20 cellular contexts compared by ENCODE assay signal in the genomic region with DNA sequence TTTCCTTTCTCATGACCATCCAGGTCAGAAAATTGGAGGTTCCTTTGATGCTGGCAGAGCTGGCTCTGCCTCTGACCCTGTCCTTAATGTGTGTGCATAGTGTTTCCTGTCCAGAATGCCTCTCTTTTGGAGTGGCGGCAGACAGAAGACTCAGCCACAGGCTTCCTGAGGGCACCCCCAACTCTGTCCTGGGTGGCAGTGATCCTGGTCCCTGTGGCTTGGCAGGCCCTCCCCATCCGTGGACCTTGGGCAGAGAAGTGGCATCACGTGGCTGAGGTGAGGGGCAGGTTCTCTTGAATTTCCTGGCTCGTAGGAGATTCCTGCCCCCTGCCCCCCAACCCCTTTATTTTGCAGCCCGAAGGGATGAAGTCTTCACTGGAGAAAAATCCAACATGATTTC.
DNase-seq lines count a peak whose midpoint lies in the region; ATAC-seq and TF ChIP-seq lines count a peak whose summit lies in the region.
"Had no signal": no experiment of that assay in that cellular context is flagged by ENCODE, and none has a peak within 500 bp of the region (broad histone marks: within the 10 kb centered on the region; RNA-seq: fewer than 3 reads in every experiment).

No MANE protein-coding gene starts in this region.

- no peak for TF ChIP-seq EP300 in esophagus muscularis mucosa (IDR thresholded peaks at IDR 0.05)

- H3K27ac ChIP-seq in brain microvascular endothelial cell (peak overlapping the region; percentile 47), esophagus muscularis mucosa (replicated peaks in 1 of 4) (peak overlapping the region; percentile 65 to 78 (median 69)), stomach smooth muscle (ENCODE audit: low read length) (peak overlapping the region; percentile 31)
- H3K27ac ChIP-seq: C4-2B, VCaP had no signal

- DNase-seq in brain microvascular endothelial cell (no peak), esophagus muscularis mucosa (ENCODE audit: extremely low spot score) (no peak), HUDEP-2 (lab: John Stamatoyannopoulos, UW; ENCODE audit: unreplicated experiment in 76 of 76) (no peak), NCI-H2171 (lab: John Stamatoyannopoulos, UW) (no peak)
- DNase-seq in NK-92 treated with Interleukin-12 subunit alpha and Interleukin-12 subunit beta, amount 100 ng/mL, for 24 hours (lab: John Stamatoyannopoulos, UW): no peak
- DNase-seq: activated CD4-positive, alpha-beta T cell treated with anti-CD3 and anti-CD28 coated beads, Interleukin-2, amount 10 ng/mL, durations not matched to agents 7 days and 5 days; activated CD8-positive, alpha-beta memory T cell treated with anti-CD3 and anti-CD28 coated beads, Interleukin-2, amount 10 ng/mL, durations not matched to agents 7 days and 5 days; activated naive CD4-positive, alpha-beta T cell treated with anti-CD3 and anti-CD28 coated beads, Interleukin-2, amount 50 U/mL, for 16 hours; anterior cingulate cortex; erythroblast; NCI-H1105 treated with DMSO at 0.1 percent for 48 hours; NCI-H2081; SK-N-SH had no signal

- ATAC-seq in GM19328 (IDR thresholded peaks at IDR 0.05; ENCODE audit: unreplicated experiment): no peak
- ATAC-seq: activated CD8-positive, alpha-beta memory T cell treated with anti-CD3 and anti-CD28 coated beads, Interleukin-2, amount 10 ng/mL, durations not matched to agents 7 days and 5 days had no signal

- peak overlapping the region in 2 of 3 experiments; percentile 93 to 94 for H3K27ac Mint-ChIP-seq in nephron
- H3K27ac Mint-ChIP-seq: activated CD4-positive, alpha-beta T cell treated with anti-CD3 and anti-CD28 coated beads, Interleukin-2, amount 10 ng/mL, durations not matched to agents 7 days and 5 days; activated CD8-positive, alpha-beta memory T cell treated with anti-CD3 and anti-CD28 coated beads, Interleukin-2, amount 10 ng/mL, durations not matched to agents 7 days and 5 days; T-helper 2 cell treated with Interferon-gamma antibody and Interleukin-4, amounts not matched to agents 5 μg/mL and 100 μg/mL, for 36 hours had no signal

- H3K4me3 ChIP-seq in brain microvascular endothelial cell (ENCODE audit: low read depth, low read length): no peak overlapping the region
- H3K4me3 ChIP-seq in esophagus muscularis mucosa: no peak overlapping the region
- no peak overlapping the region for H3K4me3 ChIP-seq in stomach smooth muscle (ENCODE audit: low read length in 2 of 2)

- no peaks in the 10 kb centered on the region for H3K36me3 Mint-ChIP-seq in nephron (ENCODE audit: low read depth)
- H3K36me3 Mint-ChIP-seq: activated CD8-positive, alpha-beta memory T cell treated with anti-CD3 and anti-CD28 coated beads, Interleukin-2, amount 10 ng/mL, durations not matched to agents 7 days and 5 days had no signal

- no peak overlapping the region for H3K9ac ChIP-seq in stomach smooth muscle (ENCODE audit: low read length in 2 of 2)
- H3K9ac ChIP-seq: SK-N-SH had no signal

- WGBS in esophagus muscularis mucosa: 88% methylated on average over 3 of the region's 5 CpGs

- H3K27me3 Mint-ChIP-seq in nephron (ENCODE audit: low read depth): peaks cover 10% of the 10 kb centered on the region
- H3K27me3 Mint-ChIP-seq: activated CD4-positive, alpha-beta T cell treated with anti-CD3 and anti-CD28 coated beads, Interleukin-2, amount 10 ng/mL, durations not matched to agents 7 days and 5 days; activated CD8-positive, alpha-beta memory T cell treated with anti-CD3 and anti-CD28 coated beads, Interleukin-2, amount 10 ng/mL, durations not matched to agents 7 days and 5 days; central memory CD8-positive, alpha-beta T cell had no signal

- in situ Hi-C loops in brain microvascular endothelial cell (cut with HindIII; ENCODE audit: low pct_ligation_motif_present, low sequenced_read_pairs): loop anchor here (25.0 kb wide), 1 partner anchor 197 kb away; a partner anchor contains a TSS

- H3K9me3 ChIP-seq in esophagus muscularis mucosa (no peaks in the 10 kb centered on the region), stomach smooth muscle (ENCODE audit: control insufficient read depth in 2 of 2, low read length in 2 of 2) (no peaks in the 10 kb centered on the region)
- H3K9me3 ChIP-seq: SK-N-SH had no signal

- no peak overlapping the region for H3K4me3 Mint-ChIP-seq in nephron
- H3K4me3 Mint-ChIP-seq: activated CD4-positive, alpha-beta T cell treated with anti-CD3 and anti-CD28 coated beads, Interleukin-2, amount 10 ng/mL, durations not matched to agents 7 days and 5 days; activated CD8-positive, alpha-beta memory T cell treated with anti-CD3 and anti-CD28 coated beads, Interleukin-2, amount 10 ng/mL, durations not matched to agents 7 days and 5 days; central memory CD8-positive, alpha-beta T cell; T-helper 2 cell treated with Interferon-gamma antibody and Interleukin-4, amounts not matched to agents 5 μg/mL and 100 μg/mL, for 36 hours had no signal

- H3K4me1 Mint-ChIP-seq in nephron: peaks cover 55% of the 10 kb centered on the region
- H3K4me1 Mint-ChIP-seq: central memory CD8-positive, alpha-beta T cell had no signal

- no peak for TF ChIP-seq POLR2A in esophagus muscularis mucosa (IDR thresholded peaks at IDR 0.05; ENCODE audit: low read depth)

- H3K9me3 Mint-ChIP-seq in nephron: no peaks in the 10 kb centered on the region
- H3K9me3 Mint-ChIP-seq: activated CD4-positive, alpha-beta T cell treated with anti-CD3 and anti-CD28 coated beads, Interleukin-2, amount 10 ng/mL, durations not matched to agents 7 days and 5 days; central memory CD8-positive, alpha-beta T cell; T-helper 2 cell treated with Interferon-gamma antibody and Interleukin-4, amounts not matched to agents 5 μg/mL and 100 μg/mL, for 36 hours had no signal

- H3K27me3 ChIP-seq in brain microvascular endothelial cell (replicated peaks) (no peaks in the 10 kb centered on the region), esophagus muscularis mucosa (no peaks in the 10 kb centered on the region), stomach smooth muscle (ENCODE audit: control insufficient read depth in 1 of 2, insufficient read depth in 2 of 2, low read length in 2 of 2) (no peaks in the 10 kb centered on the region)

- no peaks in the 10 kb centered on the region for H3K36me3 ChIP-seq in brain microvascular endothelial cell (replicated peaks)
- peaks cover 0 to 5% (median 0%) of the 10 kb centered on the region in 4 donors for H3K36me3 ChIP-seq in esophagus muscularis mucosa
- H3K36me3 ChIP-seq in stomach smooth muscle (ENCODE audit: control insufficient read depth in 2 of 2, insufficient read depth in 2 of 2, low read length in 2 of 2): no peaks in the 10 kb centered on the region

- no peak for TF ChIP-seq CTCF in brain microvascular endothelial cell (IDR thresholded peaks at IDR 0.05; ENCODE audit: low read depth, low read length, missing control alignments)
- no peak for TF ChIP-seq CTCF in esophagus muscularis mucosa (IDR thresholded peaks at IDR 0.05)
- no peak for TF ChIP-seq CTCF in nephron (IDR thresholded peaks at IDR 0.05; ENCODE audit: unreplicated experiment in 3 of 3)

- peaks cover 62 to 78% (median 73%) of the 10 kb centered on the region in 4 donors for H3K4me1 ChIP-seq in esophagus muscularis mucosa
- peaks cover 28% of the 10 kb centered on the region for H3K4me1 ChIP-seq in stomach smooth muscle (ENCODE audit: control insufficient read depth, insufficient read depth, low read length)

- intact Hi-C loops in esophagus muscularis mucosa (cut with DNase I): no loop called here
